Comparison of ENCODE assay signal across 8 cellular contexts in the genomic region with DNA sequence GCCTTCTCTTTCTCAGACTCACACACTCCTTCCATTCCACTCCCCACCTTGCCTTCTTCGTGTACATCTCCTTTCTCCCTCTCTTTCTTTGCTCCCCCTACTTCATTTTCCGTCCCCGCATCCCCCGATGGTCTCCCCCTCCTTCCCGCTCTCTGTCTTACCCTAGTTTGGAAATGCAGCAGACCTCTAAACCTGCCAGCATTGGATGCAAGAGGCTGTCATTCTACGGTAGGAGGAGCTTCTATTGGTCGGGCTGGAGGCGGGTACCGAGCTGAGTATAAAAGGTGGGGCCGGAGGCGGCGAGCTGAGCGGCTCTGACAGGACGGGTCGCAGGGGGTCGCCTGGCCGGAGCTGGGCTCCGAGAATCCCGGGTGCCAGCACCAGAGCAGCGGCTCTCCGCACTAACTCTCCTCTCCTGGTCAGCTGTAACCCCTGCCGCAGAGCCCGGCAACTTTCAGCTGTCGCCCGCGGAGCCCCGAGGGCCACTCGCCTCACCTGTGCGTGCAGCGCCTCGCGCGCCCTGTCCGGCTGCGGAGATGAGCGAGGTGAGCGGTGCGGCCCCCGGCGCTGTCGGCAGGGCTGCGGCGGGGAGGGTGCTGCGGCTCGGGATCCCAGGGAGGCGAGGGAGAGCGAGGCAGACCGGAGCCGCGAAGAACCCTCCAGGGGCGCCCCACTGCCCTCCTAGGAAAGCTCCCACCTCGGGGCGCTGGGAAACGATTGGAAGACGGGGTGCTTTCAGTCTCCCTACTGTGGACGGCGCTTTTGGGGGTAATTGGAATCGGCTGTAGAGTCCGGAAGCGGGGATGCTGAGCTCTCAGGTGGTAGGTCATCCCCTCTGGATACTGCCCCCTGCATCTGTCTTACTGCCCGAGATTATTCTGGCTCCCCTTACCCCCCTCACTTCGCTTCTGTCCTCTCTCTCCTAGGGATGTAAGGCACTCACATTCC. TPM values are rescaled to one million over a fixed set of nuclear protein-coding genes. Genes with fewer than 3 reads are reported as not detected.
A peak's percentile ranks its signal among the peaks of the same experiment; 100 is the strongest.
DNase-seq lines count a peak whose midpoint lies in the region; ATAC-seq and TF ChIP-seq lines count a peak whose summit lies in the region.

A gene (plus strand): TSS at position 307 of the 948 bp plus-strand sequence. CDS start 230 bp downstream, at position 537.

- 2 to 5% (median 3%) methylated on average over 22 to 62 of the region's 62 CpGs for WGBS in adrenal gland, 4 donors

- intact Hi-C loops in adrenal gland (cut with DNase I), result no loop called here
- intact Hi-C loops in left ventricle myocardium superior (cut with micrococcal nuclease), result no loop called here

- no peak within 1 kb of the TSS for H3K27ac ChIP-seq in adrenal gland

- peak within 1 kb of the TSS; percentile 55 for H3K4me3 ChIP-seq in NT2/D1 (ENCODE audit: insufficient read length, low read depth)
- H3K4me3 ChIP-seq in adrenal gland, result peak within 1 kb of the TSS in 2 of 4 donors; percentile 7 to 47

- H3K27me3 ChIP-seq in NT2/D1 (ENCODE audit: insufficient read depth, insufficient read length), result peaks cover 32% of the 10 kb centered on the region
- H3K27me3 ChIP-seq in adrenal gland, result peaks cover 32% of the 10 kb centered on the region

- H3K4me1 ChIP-seq in NT2/D1 (ENCODE audit: insufficient read depth, insufficient read length) (no peaks in the 10 kb centered on the region), adrenal gland (replicated peaks in 1 of 2) (no peaks in the 10 kb centered on the region)

- peak; percentile 75 for ATAC-seq in GM21529 (IDR thresholded peaks at IDR 0.05; ENCODE audit: unreplicated experiment)
- peak; percentile 85 for ATAC-seq in left ventricle myocardium superior

- TF ChIP-seq CTCF in adrenal gland (IDR thresholded peaks at IDR 0.05), result no peak

- peak; percentile 72 for DNase-seq in AG08396 (ENCODE audit: low spot score)
- DNase-seq in NT2/D1 (ENCODE audit: low read depth, low spot score), result peak; percentile 78
- DNase-seq in adrenal gland, result peak; percentile 25 to 60 (median 46)
- peak; percentile 47 for DNase-seq in left ventricle myocardium superior
- peak; percentile 65 for DNase-seq in pons (ENCODE audit: low spot score)
- DNase-seq in MV-4-11 (lab: John Stamatoyannopoulos, UW), result no peak
- no peak for DNase-seq in LoVo (ENCODE audit: low spot score)

- peak within 1 kb of the TSS; percentile 52 for H3K9ac ChIP-seq in NT2/D1 (ENCODE audit: insufficient read length, low read depth)

- H3K36me3 ChIP-seq in NT2/D1 (ENCODE audit: insufficient read depth, insufficient read length, low read length) (no peaks in the 10 kb centered on the region), adrenal gland (replicated peaks in 1 of 2) (no peaks in the 10 kb centered on the region)

- TF ChIP-seq POLR2A in adrenal gland (IDR thresholded peaks at IDR 0.05), result no peak

- peaks cover 24% of the 10 kb centered on the region for H3K9me3 ChIP-seq in NT2/D1 (ENCODE audit: insufficient read depth, low read length)
- H3K9me3 ChIP-seq in adrenal gland (replicated peaks in 1 of 3), result peaks cover 0 to 3% (median 0%) of the 10 kb centered on the region in 3 donors

RNA-seq across cellular contexts. Expression of the gene that starts here (rescaled TPM):
- total RNA-seq in adrenal gland (under 1 TPM in 3 of 8 donors, not detected in 5; 0.27 to 0.39 (median 0.39) TPM), left ventricle myocardium superior (0.17 TPM)
- under 1 TPM in 2 of 3 donors, not detected in 1; 0.13 to 0.27 TPM for polyA plus RNA-seq in adrenal gland

Comparison
In these comparisons a context has a peak if more than half of its experiments do, and no peak if none do; other contexts are left out.
1. Peak in DNase-seq in adrenal gland; RNA of the gene not detected or under 1 TPM.
2. Peak in DNase-seq and ATAC-seq in left ventricle myocardium superior; RNA of the gene not detected or under 1 TPM.
3. DNase-seq: peak in AG08396 (single experiment), NT2/D1 (single experiment) and pons (single experiment); none in MV-4-11 (single experiment) and LoVo (single experiment).